11 cellular contexts compared by ENCODE assay signal in the genomic region with DNA sequence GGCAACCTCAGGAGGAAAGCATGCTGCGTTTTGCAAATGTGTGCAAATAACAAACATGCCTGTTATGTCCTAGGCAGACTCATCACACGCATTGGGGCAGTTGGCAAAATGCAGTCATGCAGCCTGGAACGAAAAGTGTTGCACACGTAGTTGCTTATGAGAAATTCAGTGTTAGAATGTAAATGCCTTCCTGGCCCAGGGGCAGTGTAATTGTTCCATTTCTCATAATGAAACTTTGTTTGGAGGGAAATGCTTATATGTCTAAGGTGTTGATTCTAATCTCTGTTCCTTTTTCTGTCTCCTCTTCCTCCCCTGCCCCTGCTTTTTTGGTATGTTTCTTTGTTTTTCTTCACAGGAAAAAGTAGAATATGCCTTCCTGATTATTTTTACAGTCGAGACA.
DNase-seq lines count a peak whose midpoint lies in the region; ATAC-seq and TF ChIP-seq lines count a peak whose summit lies in the region.
"Had no signal": no experiment of that assay in that cellular context is flagged by ENCODE, and none has a peak within 500 bp of the region (broad histone marks: within the 10 kb centered on the region; RNA-seq: fewer than 3 reads in every experiment).

No MANE protein-coding gene starts in this region.

- peak; percentile 48 for ATAC-seq in GM19023 (IDR thresholded peaks at IDR 0.05; ENCODE audit: unreplicated experiment)
- peak; percentile 55 for ATAC-seq in HG02610 (IDR thresholded peaks at IDR 0.05; ENCODE audit: unreplicated experiment)
- peak; percentile 83 for ATAC-seq in HG03442 (IDR thresholded peaks at IDR 0.05; ENCODE audit: unreplicated experiment)
- ATAC-seq: natural killer cell had no signal

- no peak overlapping the region for H3K27ac ChIP-seq in GM23248
- H3K27ac ChIP-seq: SJSA1, thoracic aorta had no signal

- H2AFZ ChIP-seq in GM23248 = no peak overlapping the region

- 8 to 10% methylated on average over 5 of the region's 5 CpGs for WGBS in GM23248 (ENCODE audit: low coverage in 1 of 2, low lambda C conversion rate in 2 of 2, missing lambda C conversion rate in 2 of 2), 2 experiments

- peak; percentile 46 for DNase-seq in GM12864 (ENCODE audit: low read depth)
- DNase-seq in G401 (ENCODE audit: low spot score) = no peak
- no peak for DNase-seq in NCI-H2196 treated with DMSO at 0.1 percent for 48 hours (lab: John Stamatoyannopoulos, UW; ENCODE audit: unreplicated experiment)
- DNase-seq in GM23248 = no peak
- DNase-seq in NCI-H2107 (lab: John Stamatoyannopoulos, UW) = no peak
- DNase-seq: natural killer cell had no signal

- no peaks in the 10 kb centered on the region for H3K9me3 ChIP-seq in GM23248 (ENCODE audit: low read depth)
- H3K9me3 ChIP-seq: SJSA1, thoracic aorta had no signal

- TF ChIP-seq CTCF in GM12864 (IDR thresholded peaks at IDR 0.05; ENCODE audit: low read depth, low read length, missing control alignments) = no peak

- no peaks in the 10 kb centered on the region for H4K20me1 ChIP-seq in GM23248 (ENCODE audit: insufficient read depth)

- no peaks in the 10 kb centered on the region for H3K4me1 ChIP-seq in GM23248 (ENCODE audit: insufficient read depth)
- H3K4me1 ChIP-seq: SJSA1 had no signal

- in situ Hi-C loops in G401 (cut with HindIII; ENCODE audit: low sequenced_read_pairs) (no loop called here), GM23248 (cut with MboI) (no loop called here)

- no peaks in the 10 kb centered on the region for H3K9me2 ChIP-seq in GM23248 (ENCODE audit: insufficient read depth)

- no peaks in the 10 kb centered on the region for H3F3A ChIP-seq in GM23248 (ENCODE audit: insufficient read depth)

- no peaks in the 10 kb centered on the region for H3K27me3 ChIP-seq in GM23248 (replicated peaks; ENCODE audit: insufficient read depth)
- H3K27me3 ChIP-seq: SJSA1 had no signal

- H3K9ac ChIP-seq in GM23248 = no peak overlapping the region

- H3K4me2 ChIP-seq in GM23248 (ENCODE audit: unreplicated experiment) = no peak overlapping the region

- H3K4me3 ChIP-seq in GM12864 (ENCODE audit: low read depth, low read length) (no peak overlapping the region), GM23248 (no peak overlapping the region)
- H3K4me3 ChIP-seq: SJSA1, thoracic aorta had no signal

- H3K79me2 ChIP-seq in GM23248 (ENCODE audit: insufficient read depth) = no peaks in the 10 kb centered on the region

- no peaks in the 10 kb centered on the region for H3K36me3 ChIP-seq in GM23248 (ENCODE audit: low read depth)
- H3K36me3 ChIP-seq: SJSA1, thoracic aorta had no signal
